8 cellular contexts compared by ENCODE assay signal in genomic region chr11:123087657-123088056, GRCh38. TPM values are rescaled to one million over a fixed set of nuclear protein-coding genes. Genes with fewer than 3 reads are reported as not detected.
A peak's percentile ranks its signal among the peaks of the same experiment; 100 is the strongest.
DNase-seq lines count a peak whose midpoint lies in the region; ATAC-seq, FAIRE-seq and TF ChIP-seq lines count a peak whose summit lies in the region.
"Not testable (repeated sequence)": the region's sequence is repeated elsewhere in the genome, so short reads cannot be mapped to it uniquely, and the experiment has no call there.

No MANE protein-coding gene starts in this region.

- H3K27ac ChIP-seq in upper lobe of right lung = peak overlapping the region; percentile 47

- not testable (repeated sequence) for H3K27me3 Mint-ChIP-seq in activated CD8-positive, alpha-beta T cell treated with anti-CD3 and anti-CD28 coated beads, Interleukin-2, amount 10 ng/mL, durations not matched to agents 7 days and 5 days (ENCODE audit: low read depth); central memory CD8-positive, alpha-beta T cell

- not testable (repeated sequence) for H3K36me3 Mint-ChIP-seq in activated CD8-positive, alpha-beta T cell treated with anti-CD3 and anti-CD28 coated beads, Interleukin-2, amount 10 ng/mL, durations not matched to agents 7 days and 5 days (ENCODE audit: low read depth); central memory CD8-positive, alpha-beta T cell (ENCODE audit: insufficient read depth)

- H3K36me3 ChIP-seq in upper lobe of right lung = not testable (repeated sequence)

- peak overlapping the region; percentile 91 for H3K27ac Mint-ChIP-seq in activated CD8-positive, alpha-beta T cell treated with anti-CD3 and anti-CD28 coated beads, Interleukin-2, amount 10 ng/mL, durations not matched to agents 7 days and 5 days
- peak overlapping the region; percentile 97 for H3K27ac Mint-ChIP-seq in central memory CD8-positive, alpha-beta T cell (ENCODE audit: low read depth)

- not testable (repeated sequence) for H3K9me3 Mint-ChIP-seq in activated CD8-positive, alpha-beta T cell treated with anti-CD3 and anti-CD28 coated beads, Interleukin-2, amount 10 ng/mL, durations not matched to agents 7 days and 5 days (ENCODE audit: insufficient read depth); central memory CD8-positive, alpha-beta T cell

- peak; percentile 81 for FAIRE-seq in GM18507 (lab: Jason Lieb, UNC)

- not testable (repeated sequence) for H3K4me3 ChIP-seq in upper lobe of right lung

- not testable (repeated sequence) for DNase-seq in GM18507 (ENCODE audit: extremely low spot score, insufficient read length, low read depth); central memory CD8-positive, alpha-beta T cell (ENCODE audit: low spot score in 2 of 2); upper lobe of right lung
- DNase-seq in activated CD8-positive, alpha-beta T cell treated with anti-CD3 and anti-CD28 coated beads, Interleukin-2, amount 10 ng/mL, durations not matched to agents 7 days and 5 days = peak; percentile 58

- H3K4me1 Mint-ChIP-seq in activated CD8-positive, alpha-beta T cell treated with anti-CD3 and anti-CD28 coated beads, Interleukin-2, amount 10 ng/mL, durations not matched to agents 7 days and 5 days (ENCODE audit: low read depth) = peaks cover 48% of the 10 kb centered on the region
- peaks cover 43% of the 10 kb centered on the region for H3K4me1 Mint-ChIP-seq in central memory CD8-positive, alpha-beta T cell

- ATAC-seq in GM19395 (IDR thresholded peaks at IDR 0.05; ENCODE audit: unreplicated experiment) (peak; percentile 98), GM21723 (IDR thresholded peaks at IDR 0.05; ENCODE audit: unreplicated experiment) (peak; percentile 96), HG03025 (IDR thresholded peaks at IDR 0.05; ENCODE audit: low FRiP score, unreplicated experiment) (peak; percentile 95), HG03521 (IDR thresholded peaks at IDR 0.05; ENCODE audit: unreplicated experiment) (peak; percentile 91)
- peak; percentile 95 for ATAC-seq in activated CD8-positive, alpha-beta T cell treated with anti-CD3 and anti-CD28 coated beads, Interleukin-2, amount 10 ng/mL, durations not matched to agents 7 days and 5 days
- ATAC-seq in central memory CD8-positive, alpha-beta T cell (replicated peaks; ENCODE audit: extremely low read depth, poor library complexity, severe bottlenecking) = peak; percentile 93
- ATAC-seq in upper lobe of right lung = not testable (repeated sequence)

- intact Hi-C loops in upper lobe of right lung (cut with DNase I) = not testable (repeated sequence)

- POLR2A ChIA-PET in activated CD8-positive, alpha-beta T cell treated with anti-CD3 and anti-CD28 coated beads, Interleukin-2, amount 10 ng/mL, durations not matched to agents 7 days and 5 days (lab: Charles Lee) = interaction anchor here (0.6 to 5.7 kb wide), 10 partner anchors 8 to 93 kb away, joined by 3 to 104 read pairs (median 4); partner anchors contain the start of gene HSPA8

- CTCF ChIA-PET in activated CD8-positive, alpha-beta T cell treated with anti-CD3 and anti-CD28 coated beads, Interleukin-2, amount 10 ng/mL, durations not matched to agents 7 days and 5 days (lab: Charles Lee) = interaction anchor here (0.9 to 5.0 kb wide), 6 partner anchors 12 to 159 kb away, joined by 3 to 24 read pairs (median 4); no protein-coding TSS in a partner anchor

- peak overlapping the region; percentile 48 for H3K4me3 Mint-ChIP-seq in activated CD8-positive, alpha-beta T cell treated with anti-CD3 and anti-CD28 coated beads, Interleukin-2, amount 10 ng/mL, durations not matched to agents 7 days and 5 days
- H3K4me3 Mint-ChIP-seq in central memory CD8-positive, alpha-beta T cell = peak overlapping the region; percentile 69

- not testable (repeated sequence) for TF ChIP-seq CTCF in upper lobe of right lung (IDR thresholded peaks at IDR 0.05)

- H3K4me1 ChIP-seq in upper lobe of right lung = peaks cover 11% of the 10 kb centered on the region

- H3K9me3 ChIP-seq in upper lobe of right lung = not testable (repeated sequence)

- H3K27me3 ChIP-seq in upper lobe of right lung = not testable (repeated sequence)

RNA-seq across cellular contexts. Expression of gene HSPA8, which starts 25.7 kb away (rescaled TPM):
- 1,000 to 10,000 TPM; 2,408 to 2,413 TPM for total RNA-seq in activated CD8-positive, alpha-beta T cell treated with anti-CD3 and anti-CD28 coated beads, Interleukin-2, amount 10 ng/mL, durations not matched to agents 7 days and 5 days
- total RNA-seq in upper lobe of right lung = 840 TPM
